19 cellular contexts compared by ENCODE assay signal in the genomic region with DNA sequence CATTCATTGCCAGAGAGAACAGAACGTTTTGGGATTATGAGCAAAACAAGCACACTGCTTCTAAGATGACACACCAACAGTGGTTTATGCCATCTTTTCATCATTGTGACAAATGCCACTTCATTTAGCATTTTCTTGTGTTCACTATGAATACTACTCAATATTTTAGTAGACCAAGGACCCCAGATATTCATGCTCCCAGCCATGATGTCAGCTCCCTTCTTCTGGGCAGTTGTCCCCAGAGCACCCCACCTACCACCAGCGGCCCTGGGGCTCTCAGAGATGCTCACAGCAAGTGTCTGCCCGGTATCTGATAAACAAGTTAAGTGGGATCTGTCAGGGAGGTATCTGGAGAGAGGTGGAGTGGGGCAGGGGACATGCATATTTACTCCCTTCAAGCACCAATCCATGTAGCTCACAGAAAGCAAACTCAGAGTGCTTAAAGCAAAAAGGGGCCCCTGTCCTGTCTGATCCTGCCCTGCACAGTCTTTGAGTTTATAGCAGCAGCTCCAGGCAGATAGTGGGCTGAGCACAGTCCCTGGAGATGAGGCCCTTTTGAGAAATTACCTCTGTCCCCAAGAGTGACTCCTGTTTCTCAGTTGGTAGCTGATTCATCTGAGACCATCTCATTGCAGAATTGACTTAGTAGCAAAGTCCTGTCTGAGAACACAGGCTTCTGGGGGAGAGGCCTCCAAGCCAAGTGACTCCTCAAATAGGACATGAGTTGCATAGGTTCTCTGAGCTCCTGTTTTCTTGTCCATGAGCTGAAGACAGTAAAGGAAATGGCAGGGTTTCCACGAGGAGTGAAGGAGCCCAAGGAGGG.
DNase-seq lines count a peak whose midpoint lies in the region; ATAC-seq and TF ChIP-seq lines count a peak whose summit lies in the region.
"Had no signal": no experiment of that assay in that cellular context is flagged by ENCODE, and none has a peak within 500 bp of the region (broad histone marks: within the 10 kb centered on the region; RNA-seq: fewer than 3 reads in every experiment).

No MANE protein-coding gene starts in this region.

- H3K9me3 ChIP-seq in colonic mucosa (no peaks in the 10 kb centered on the region), upper lobe of right lung (no peaks in the 10 kb centered on the region)
- H3K9me3 ChIP-seq: pancreas had no signal

- DNase-seq in stimulated activated CD4-positive, alpha-beta T cell treated with anti-CD3 and anti-CD28 coated beads, Interleukin-1b, Interleukin-23, amount 100 ng/mL, for 48 hours: peak; percentile 42
- no peak for DNase-seq in stimulated activated CD4-positive, alpha-beta T cell treated with anti-CD3 and anti-CD28 coated beads, Interleukin-4, amount 100 ng/mL, for 1 hour
- DNase-seq in colonic mucosa: no peak
- DNase-seq in upper lobe of right lung: no peak
- DNase-seq in kidney tubule cell (ENCODE audit: low spot score): no peak
- no peak for DNase-seq in NCI-H2171 (lab: John Stamatoyannopoulos, UW)
- DNase-seq: activated CD4-positive, alpha-beta T cell treated with anti-CD3 and anti-CD28 coated beads, Interleukin-2, amount 50 U/mL, for 48 hours; activated naive CD8-positive, alpha-beta T cell treated with anti-CD3 and anti-CD28 coated beads, Interleukin-2, amount 10 ng/mL, durations not matched to agents 7 days and 5 days; DMS 273 treated with DMSO at 0.1 percent for 48 hours; glutamatergic neuron; kidney; NCI-H1694 treated with DMSO at 0.1 percent for 48 hours; NCI-H526 treated with DMSO at 0.1 percent for 48 hours; pancreas; stimulated activated CD4-positive, alpha-beta T cell treated with anti-CD3 and anti-CD28 coated beads, Interleukin-12 subunit alpha, Interleukin-12 subunit beta, amount 100 ng/mL, for 4 hours; T-helper 17 cell had no signal

- intact Hi-C loops in colonic mucosa (cut with DNase I) (loop anchor here (10.0 kb wide), 1 partner anchor 282 kb away; the partner anchor contains the start of gene KLF6), upper lobe of right lung (cut with DNase I) (no loop called here)

- H3K27ac ChIP-seq in colonic mucosa: peak overlapping the region; percentile 82
- H3K27ac ChIP-seq in upper lobe of right lung: peak overlapping the region; percentile 17
- H3K27ac ChIP-seq: KMS-11, pancreas had no signal

- TF ChIP-seq CTCF in colonic mucosa (IDR thresholded peaks at IDR 0.05): no peak
- no peak for TF ChIP-seq CTCF in upper lobe of right lung (IDR thresholded peaks at IDR 0.05)

- peak; percentile 47 for ATAC-seq in HG03108 (IDR thresholded peaks at IDR 0.05; ENCODE audit: unreplicated experiment)
- ATAC-seq in upper lobe of right lung: no peak
- ATAC-seq in HG02885 (IDR thresholded peaks at IDR 0.05; ENCODE audit: poor library complexity, unreplicated experiment): no peak
- ATAC-seq: T-helper 17 cell had no signal

- H3K36me3 ChIP-seq in colonic mucosa: no peaks in the 10 kb centered on the region
- H3K36me3 ChIP-seq in upper lobe of right lung: no peaks in the 10 kb centered on the region
- H3K36me3 ChIP-seq: pancreas had no signal

- no peaks in the 10 kb centered on the region for H3K4me1 ChIP-seq in colonic mucosa
- H3K4me1 ChIP-seq in upper lobe of right lung: peaks cover 8% of the 10 kb centered on the region
- H3K4me1 ChIP-seq: pancreas had no signal

- H3K27me3 ChIP-seq in colonic mucosa (no peaks in the 10 kb centered on the region), upper lobe of right lung (no peaks in the 10 kb centered on the region)
- H3K27me3 ChIP-seq: pancreas had no signal

- H3K4me3 ChIP-seq in colonic mucosa (no peak overlapping the region), upper lobe of right lung (no peak overlapping the region)
- H3K4me3 ChIP-seq: pancreas had no signal

- peak overlapping the region in 1 of 2 donors; percentile 64 for H3K9ac ChIP-seq in colonic mucosa (ENCODE audit: low read depth in 2 of 2, low read length in 2 of 2)
- H3K9ac ChIP-seq: KMS-11 had no signal
